In the genomic region with DNA sequence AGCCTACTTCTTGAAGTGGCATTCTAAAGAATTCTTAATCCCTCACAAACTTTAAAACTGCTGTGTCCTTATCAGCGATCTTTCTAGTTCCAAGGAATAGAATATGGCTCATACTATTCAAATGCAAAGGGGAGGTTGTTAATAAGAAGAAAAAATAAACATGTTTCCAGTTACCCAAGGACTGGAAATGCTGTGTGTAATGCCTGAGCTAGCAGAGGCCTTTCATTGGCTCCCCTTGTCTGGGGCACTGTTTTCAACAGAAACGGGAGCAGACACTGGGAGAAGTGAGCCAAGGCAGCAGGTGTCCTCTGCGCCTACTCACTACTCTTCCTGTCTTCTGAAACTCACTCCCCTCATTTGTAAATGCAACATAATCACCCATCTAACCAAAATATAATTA, we compare ENCODE assay signal across 29 cellular contexts.
"Had no signal": no experiment of that assay in that cellular context is flagged by ENCODE, and none has a peak within 500 bp of the region (broad histone marks: within the 10 kb centered on the region; RNA-seq: fewer than 3 reads in every experiment).

No MANE protein-coding gene starts in this region.

- H3K4me3 ChIP-seq: gastrocnemius medialis, hepatocyte, stomach, thyroid gland, upper lobe of left lung had no signal

- H3K27me3 Mint-ChIP-seq: activated B cell treated with CpG ODN at 0.5 μM for 24 hours; activated CD8-positive, alpha-beta T cell treated with anti-CD3 and anti-CD28 coated beads for 36 hours; activated naive CD4-positive, alpha-beta T cell treated with anti-CD3 and anti-CD28 coated beads, Interleukin-2, amount 50 U/mL, for 24 hours; dendritic cell treated with granulocyte-macrophage colony-stimulating factor and Interleukin-4, amounts not matched to agents 40 ng/mL and 50 ng/mL, for 4 days; naive B cell; stimulated activated naive B cell treated with anti-CD40 and anti-IgM and Interleukin-4, amounts not matched to agents 10 μg/mL and 1 μg/mL and 100 μg/mL, for 72 hours had no signal

- H3K9me3 ChIP-seq: gastrocnemius medialis, neutrophil, stomach, thyroid gland, upper lobe of left lung had no signal

- H3K9me3 Mint-ChIP-seq: activated CD8-positive, alpha-beta T cell treated with anti-CD3 and anti-CD28 coated beads for 36 hours; endodermal cell; nephron progenitor cell; T-helper 1 cell treated with Interleukin-12 subunit alpha and Interleukin-12 subunit beta and Interleukin-4 antibody, amounts not matched to agents 30 μg/mL and 1 μg/mL, for 36 hours had no signal

- H3K27ac ChIP-seq: gastrocnemius medialis, hepatocyte, neutrophil, stomach, thyroid gland, upper lobe of left lung had no signal

- H3K4me2 ChIP-seq: hepatocyte had no signal

- H3K27me3 ChIP-seq: gastrocnemius medialis, hepatocyte, neutrophil, stomach, thyroid gland, upper lobe of left lung had no signal

- H3K4me3 Mint-ChIP-seq: activated B cell treated with CpG ODN at 0.5 μM for 24 hours; activated CD8-positive, alpha-beta T cell treated with anti-CD3 and anti-CD28 coated beads for 36 hours; activated naive CD4-positive, alpha-beta T cell treated with anti-CD3 and anti-CD28 coated beads, Interleukin-2, amount 50 U/mL, for 24 hours; activated T-cell treated with anti-CD3 and anti-CD28 coated beads, Interleukin-2, amount 50 U/mL, for 4 hours; dendritic cell treated with granulocyte-macrophage colony-stimulating factor and Interleukin-4, amounts not matched to agents 40 ng/mL and 50 ng/mL, for 4 days; endodermal cell; naive B cell; nephron progenitor cell; stimulated activated naive B cell treated with anti-CD40 and anti-IgM and Interleukin-4, amounts not matched to agents 10 μg/mL and 1 μg/mL and 100 μg/mL, for 72 hours; T-helper 1 cell treated with Interleukin-12 subunit alpha and Interleukin-12 subunit beta and Interleukin-4 antibody, amounts not matched to agents 30 μg/mL and 1 μg/mL, for 36 hours had no signal

- H3K4me1 Mint-ChIP-seq: activated B cell treated with CpG ODN at 0.5 μM for 24 hours; activated naive CD4-positive, alpha-beta T cell treated with anti-CD3 and anti-CD28 coated beads, Interleukin-2, amount 50 U/mL, for 24 hours; naive B cell; stimulated activated naive B cell treated with anti-CD40 and anti-IgM and Interleukin-4, amounts not matched to agents 10 μg/mL and 1 μg/mL and 100 μg/mL, for 72 hours had no signal

- H3K36me3 ChIP-seq: gastrocnemius medialis, neutrophil, thyroid gland had no signal

- H3K27ac Mint-ChIP-seq: activated B cell treated with CpG ODN at 0.5 μM for 24 hours; activated CD8-positive, alpha-beta T cell treated with anti-CD3 and anti-CD28 coated beads for 36 hours; activated T-helper 2 cell treated with anti-CD3 and anti-CD28 coated beads, Interferon-gamma antibody, Interleukin-2, Interleukin-4, amounts not matched to agents 10 μg/mL and 5 μg/mL and 100 μg/mL, durations not matched to agents 14 hours and 24 hours and 36 hours; dendritic cell treated with granulocyte-macrophage colony-stimulating factor and Interleukin-4, amounts not matched to agents 40 ng/mL and 50 ng/mL, for 4 days; endodermal cell; naive B cell; nephron progenitor cell; stimulated activated naive B cell treated with anti-CD40 and anti-IgM and Interleukin-4, amounts not matched to agents 10 μg/mL and 1 μg/mL and 100 μg/mL, for 72 hours; T-helper 1 cell treated with Interleukin-12 subunit alpha and Interleukin-12 subunit beta and Interleukin-4 antibody, amounts not matched to agents 30 μg/mL and 1 μg/mL, for 36 hours had no signal

- H2AFZ ChIP-seq: hepatocyte had no signal

- H3K36me3 Mint-ChIP-seq: activated naive CD4-positive, alpha-beta T cell treated with anti-CD3 and anti-CD28 coated beads, Interleukin-2, amount 50 U/mL, for 24 hours; naive B cell; stimulated activated naive B cell treated with anti-CD40 and anti-IgM and Interleukin-4, amounts not matched to agents 10 μg/mL and 1 μg/mL and 100 μg/mL, for 72 hours had no signal

- DNase-seq: activated B cell treated with CpG ODN at 0.5 μM for 24 hours; activated CD4-positive, alpha-beta T cell treated with anti-CD3 and anti-CD28 coated beads, Interleukin-2, amount 50 U/mL, for 1 hour; activated CD8-positive, alpha-beta T cell treated with anti-CD3 and anti-CD28 coated beads for 36 hours; activated T-cell treated with anti-CD3 and anti-CD28 coated beads, Interleukin-2, amount 50 U/mL, for 4 hours; aorta; caudate nucleus; endodermal cell; gastrocnemius medialis; left cardiac atrium; left ventricle myocardium superior; naive B cell; nephron progenitor cell; small intestine; stimulated activated CD4-positive, alpha-beta T cell treated with anti-CD3 and anti-CD28 coated beads, Interleukin-15, amount 100 ng/mL, for 24 hours; stimulated activated CD4-positive, alpha-beta T cell treated with anti-CD3 and anti-CD28 coated beads, Interleukin-2, amount 100 ng/mL, for 24 hours; stimulated activated naive B cell treated with anti-CD40 and anti-IgM and Interleukin-4, amounts not matched to agents 10 μg/mL and 1 μg/mL and 100 μg/mL, for 72 hours; stomach; SW 1271; T1000; thyroid gland; upper lobe of left lung had no signal

- H3K4me1 ChIP-seq: gastrocnemius medialis, stomach, thyroid gland, upper lobe of left lung had no signal

- ATAC-seq: activated CD8-positive, alpha-beta T cell treated with anti-CD3 and anti-CD28 coated beads for 36 hours; activated T-cell treated with anti-CD3 and anti-CD28 coated beads, Interleukin-2, amount 50 U/mL, for 4 hours; esophagus mucosa; gastrocnemius medialis; left cardiac atrium; left ventricle myocardium superior; sciatic nerve; stimulated activated naive B cell treated with anti-CD40 and anti-IgM and Interleukin-4, amounts not matched to agents 10 μg/mL and 1 μg/mL and 100 μg/mL, for 72 hours had no signal
